1 cellular context compared by ENCODE assay signal in the genomic region with DNA sequence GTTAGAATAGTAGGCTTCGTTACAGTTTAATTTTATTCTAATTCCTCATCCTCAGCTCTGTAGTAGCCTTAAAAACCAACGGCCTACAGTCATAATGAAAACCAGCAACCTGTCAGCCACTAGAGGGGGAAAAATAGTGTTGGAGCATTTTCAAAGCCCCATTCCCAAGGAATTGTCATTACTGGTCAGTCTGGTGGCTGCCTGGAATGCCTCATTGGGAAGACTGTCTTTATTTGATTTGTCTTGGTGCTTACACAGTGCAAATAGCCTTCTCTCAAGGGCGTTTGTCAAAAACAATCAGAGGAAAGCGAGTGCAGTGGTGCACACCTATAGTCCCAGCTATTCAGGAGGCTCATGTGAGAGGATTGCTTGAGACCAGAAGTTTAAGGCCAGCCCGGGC.
TF ChIP-seq lines count a peak whose summit lies in the region.

No MANE protein-coding gene starts in this region.

TF ChIP-seq in K562, 482 proteins besides CTCF, POLR2A, EP300 and RAD21:
- TF ChIP-seq POLR2AphosphoS5 (IDR thresholded peaks at IDR 0.05; ENCODE audit: control insufficient read depth, insufficient read depth, low read depth, low read length) = no peak
- TF ChIP-seq PHF8 (IDR thresholded peaks at IDR 0.05; ENCODE audit: borderline replicate concordance, low read length) = no peak
- no peak for TF ChIP-seq ATF7 (IDR thresholded peaks at IDR 0.05)
- TF ChIP-seq HLTF (IDR thresholded peaks at IDR 0.05) = no peak
- TF ChIP-seq, protein P1, sequence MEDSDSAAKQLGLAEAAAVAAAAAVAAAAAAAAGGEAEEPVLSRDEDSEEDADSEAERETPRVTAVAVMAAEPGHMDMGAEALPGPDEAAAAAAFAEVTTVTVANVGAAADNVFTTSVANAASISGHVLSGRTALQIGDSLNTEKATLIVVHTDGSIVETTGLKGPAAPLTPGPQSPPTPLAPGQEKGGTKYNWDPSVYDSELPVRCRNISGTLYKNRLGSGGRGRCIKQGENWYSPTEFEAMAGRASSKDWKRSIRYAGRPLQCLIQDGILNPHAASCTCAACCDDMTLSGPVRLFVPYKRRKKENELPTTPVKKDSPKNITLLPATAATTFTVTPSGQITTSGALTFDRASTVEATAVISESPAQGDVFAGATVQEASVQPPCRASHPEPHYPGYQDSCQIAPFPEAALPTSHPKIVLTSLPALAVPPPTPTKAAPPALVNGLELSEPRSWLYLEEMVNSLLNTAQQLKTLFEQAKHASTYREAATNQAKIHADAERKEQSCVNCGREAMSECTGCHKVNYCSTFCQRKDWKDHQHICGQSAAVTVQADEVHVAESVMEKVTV (CRISPR knock-in tag; IDR thresholded peaks at IDR 0.05) = no peak
